In genomic region chr20:22389836-22390542, GRCh38 we compare ENCODE assay signal across 13 cellular contexts.
A peak's percentile ranks its signal among the peaks of the same experiment; 100 is the strongest.
DNase-seq lines count a peak whose midpoint lies in the region; ATAC-seq and TF ChIP-seq lines count a peak whose summit lies in the region.
"Had no signal": no experiment of that assay in that cellular context is flagged by ENCODE, and none has a peak within 500 bp of the region (broad histone marks: within the 10 kb centered on the region; RNA-seq: fewer than 3 reads in every experiment).

No MANE protein-coding gene starts in this region.

- TF ChIP-seq POLR2A in thyroid gland (IDR thresholded peaks at IDR 0.05), result peak in 1 of 2 donors; percentile 7

- H3K4me2 ChIP-seq in PC-3 (ENCODE audit: low read length), result peak overlapping the region; percentile 50

- ATAC-seq in PC-3 (peak; percentile 84), HG03521 (IDR thresholded peaks at IDR 0.05; ENCODE audit: unreplicated experiment) (no peak), GM21390 (IDR thresholded peaks at IDR 0.05; ENCODE audit: unreplicated experiment) (no peak)

- H3K79me2 ChIP-seq in PC-3 (ENCODE audit: low read length), result no peaks in the 10 kb centered on the region

- WGBS in thyroid gland, 2 donors, result 52 to 63% methylated on average over 7 to 8 of the region's 8 CpGs

- H3K27me3 ChIP-seq in PC-3 (ENCODE audit: low read length), result no peaks in the 10 kb centered on the region
- H3K27me3 ChIP-seq in thyroid gland, result no peaks in the 10 kb centered on the region
- H3K27me3 ChIP-seq: right lobe of liver had no signal

- CTCF ChIA-PET in PC-3 (lab: Charles Lee), result interaction anchor here (1.0 to 1.6 kb wide), 2 partner anchors 12 to 197 kb away, joined by 3 to 7 read pairs; no protein-coding TSS in a partner anchor

- POLR2A ChIA-PET in PC-3 (lab: Charles Lee; ENCODE audit: unreplicated experiment), result interaction anchor here (0.5 to 0.8 kb wide), 4 partner anchors 14 to 123 kb away, joined by 3 to 7 read pairs (median 4); no protein-coding TSS in a partner anchor

- TF ChIP-seq CTCF in PC-3 (conservative IDR thresholded peaks at IDR 0.05; ENCODE audit: low read depth, low read length) (no peak), fibroblast of pulmonary artery (IDR thresholded peaks at IDR 0.05; ENCODE audit: low read length, missing control alignments) (no peak), thyroid gland (IDR thresholded peaks at IDR 0.05) (no peak)

- H3K9ac ChIP-seq in PC-3 (ENCODE audit: low read length), result peak overlapping the region; percentile 50

- H3K4me1 ChIP-seq in PC-3 (ENCODE audit: insufficient read depth, low read length) (peaks cover 64% of the 10 kb centered on the region), thyroid gland (peaks cover 0 to 5% of the 10 kb centered on the region in 2 donors)
- H3K4me1 ChIP-seq: right lobe of liver had no signal

- no peaks in the 10 kb centered on the region for H4K20me1 ChIP-seq in PC-3 (ENCODE audit: low read length)

- no peaks in the 10 kb centered on the region for H3K9me3 ChIP-seq in PC-3 (ENCODE audit: low read length)
- no peaks in the 10 kb centered on the region for H3K9me3 ChIP-seq in thyroid gland
- H3K9me3 ChIP-seq: right lobe of liver had no signal

- H2AFZ ChIP-seq in PC-3 (ENCODE audit: low read length), result no peak overlapping the region

- H3K36me3 ChIP-seq in PC-3 (ENCODE audit: low read depth, low read length) (no peaks in the 10 kb centered on the region), thyroid gland (no peaks in the 10 kb centered on the region)
- H3K36me3 ChIP-seq: right lobe of liver had no signal

- H3K4me3 ChIP-seq in PC-3 (ENCODE audit: low read length) (no peak overlapping the region), fibroblast of pulmonary artery (replicated peaks; ENCODE audit: low read depth, low read length) (no peak overlapping the region), thyroid gland (replicated peaks in 1 of 3) (no peak overlapping the region)
- H3K4me3 ChIP-seq: right lobe of liver had no signal

- H3F3A ChIP-seq in PC-3 (ENCODE audit: low read length, unreplicated experiment), result peaks cover 3% of the 10 kb centered on the region

- intact Hi-C loops in PC-3 (cut with micrococcal nuclease), result loop anchor here (1.0 to 10.0 kb wide), 7 partner anchors 13 to 965 kb away; partner anchors contain the start of gene NXT1
- intact Hi-C loops in thyroid gland (cut with DNase I), result loop anchor here (10.0 kb wide), 1 partner anchor 55 kb away; no protein-coding TSS in a partner anchor

- H3K9me2 ChIP-seq in PC-3 (replicated peaks; ENCODE audit: low read length), result no peaks in the 10 kb centered on the region

- DNase-seq in NCI-H1092 treated with DMSO at 0.1 percent for 48 hours (lab: John Stamatoyannopoulos, UW) (peak; percentile 48), NCI-H1092 (lab: John Stamatoyannopoulos, UW) (no peak), PC-3 (peak; percentile 99), fibroblast of pulmonary artery (ENCODE audit: low read depth) (peak; percentile 51), thyroid gland (peak; percentile 77 to 85), NCI-H128 (lab: John Stamatoyannopoulos, UW; ENCODE audit: unreplicated experiment) (no peak)
- DNase-seq: amygdala, midbrain, NCI-H187 treated with DMSO at 0.1 percent for 48 hours, right lobe of liver had no signal

- peak overlapping the region; percentile 87 for H3K27ac ChIP-seq in PC-3 (ENCODE audit: low read length)
- H3K27ac ChIP-seq in thyroid gland, result peak overlapping the region in 1 of 3 donors; percentile 27
- H3K27ac ChIP-seq: 22Rv1, right lobe of liver had no signal

- no TSS peak for BruUV-seq in PC-3 (replicated peaks; lab: Mats Ljungman, UMichigan)

Comparison
In these comparisons a context has a peak if more than half of its experiments do, and no peak if none do; other contexts are left out.
1. DNase-seq: peak in NCI-H1092 treated with DMSO at 0.1 percent for 48 hours (single experiment), PC-3 (single experiment), fibroblast of pulmonary artery (single experiment) and thyroid gland (2 of 2); none in NCI-H1092 (single experiment) and NCI-H128 (single experiment).